In genomic region chr16:14132696-14133048, GRCh38 we compare ENCODE assay signal across 13 cellular contexts.
DNase-seq lines count a peak whose midpoint lies in the region; ATAC-seq lines count a peak whose summit lies in the region.
"Had no signal": no experiment of that assay in that cellular context is flagged by ENCODE, and none has a peak within 500 bp of the region (broad histone marks: within the 10 kb centered on the region; RNA-seq: fewer than 3 reads in every experiment).

No MANE protein-coding gene starts in this region.

- H3K9me3 Mint-ChIP-seq in activated T-helper 1 cell treated with anti-CD3 and anti-CD28 coated beads, Interleukin-12 subunit alpha, Interleukin-12 subunit beta, Interleukin-2, Interleukin-4 antibody, amounts not matched to agents 30 ng/mL and 10 ng/mL and 1 ng/mL, durations not matched to agents 14 hours and 24 hours and 36 hours: no peaks in the 10 kb centered on the region

- ATAC-seq in GM19467 (IDR thresholded peaks at IDR 0.05; ENCODE audit: unreplicated experiment): peak; percentile 80
- peak; percentile 77 for ATAC-seq in HG03342 (IDR thresholded peaks at IDR 0.05; ENCODE audit: unreplicated experiment)
- ATAC-seq in GM19324 (IDR thresholded peaks at IDR 0.05; ENCODE audit: low FRiP score, unreplicated experiment): no peak
- ATAC-seq: Panc1 had no signal

- no peaks in the 10 kb centered on the region for H3K36me3 Mint-ChIP-seq in activated T-helper 1 cell treated with anti-CD3 and anti-CD28 coated beads, Interleukin-12 subunit alpha, Interleukin-12 subunit beta, Interleukin-2, Interleukin-4 antibody, amounts not matched to agents 30 ng/mL and 10 ng/mL and 1 ng/mL, durations not matched to agents 14 hours and 24 hours and 36 hours (ENCODE audit: low read depth)

- DNase-seq in CD1c-positive myeloid dendritic cell (ENCODE audit: extremely low spot score): peak; percentile 4
- DNase-seq in glomerular visceral epithelial cell (ENCODE audit: extremely low spot score): peak; percentile 11
- no peak for DNase-seq in head of caudate nucleus
- DNase-seq in NCI-H128 (lab: John Stamatoyannopoulos, UW; ENCODE audit: unreplicated experiment): no peak
- no peak for DNase-seq in activated T-helper 1 cell treated with anti-CD3 and anti-CD28 coated beads, Interleukin-12 subunit alpha, Interleukin-12 subunit beta, Interleukin-2, Interleukin-4 antibody, amounts not matched to agents 30 ng/mL and 10 ng/mL and 1 ng/mL, durations not matched to agents 14 hours and 24 hours and 36 hours (ENCODE audit: low spot score)
- DNase-seq: ACHN; activated CD8-positive, alpha-beta memory T cell treated with anti-CD3 and anti-CD28 coated beads, Interleukin-2, amount 50 U/mL, for 48 hours; anterior cingulate cortex; NCI-H2107 had no signal

- H3K27ac Mint-ChIP-seq in activated T-helper 1 cell treated with anti-CD3 and anti-CD28 coated beads, Interleukin-12 subunit alpha, Interleukin-12 subunit beta, Interleukin-2, Interleukin-4 antibody, amounts not matched to agents 30 ng/mL and 10 ng/mL and 1 ng/mL, durations not matched to agents 14 hours and 24 hours and 36 hours: no peak overlapping the region

- intact Hi-C loops in head of caudate nucleus (cut with DNase I): no loop called here
- intact Hi-C loops in activated T-helper 1 cell treated with anti-CD3 and anti-CD28 coated beads, Interleukin-12 subunit alpha, Interleukin-12 subunit beta, Interleukin-2, Interleukin-4 antibody, amounts not matched to agents 30 ng/mL and 10 ng/mL and 1 ng/mL, durations not matched to agents 14 hours and 24 hours and 36 hours (cut with micrococcal nuclease): no loop called here

- no peaks in the 10 kb centered on the region for H3K27me3 Mint-ChIP-seq in activated T-helper 1 cell treated with anti-CD3 and anti-CD28 coated beads, Interleukin-12 subunit alpha, Interleukin-12 subunit beta, Interleukin-2, Interleukin-4 antibody, amounts not matched to agents 30 ng/mL and 10 ng/mL and 1 ng/mL, durations not matched to agents 14 hours and 24 hours and 36 hours (ENCODE audit: insufficient read depth)

- H3K4me1 Mint-ChIP-seq in activated T-helper 1 cell treated with anti-CD3 and anti-CD28 coated beads, Interleukin-12 subunit alpha, Interleukin-12 subunit beta, Interleukin-2, Interleukin-4 antibody, amounts not matched to agents 30 ng/mL and 10 ng/mL and 1 ng/mL, durations not matched to agents 14 hours and 24 hours and 36 hours (ENCODE audit: low read depth): no peaks in the 10 kb centered on the region

- no peak overlapping the region for H3K4me3 Mint-ChIP-seq in activated T-helper 1 cell treated with anti-CD3 and anti-CD28 coated beads, Interleukin-12 subunit alpha, Interleukin-12 subunit beta, Interleukin-2, Interleukin-4 antibody, amounts not matched to agents 30 ng/mL and 10 ng/mL and 1 ng/mL, durations not matched to agents 14 hours and 24 hours and 36 hours

Comparison
In these comparisons a context has a peak if more than half of its experiments do, and no peak if none do; other contexts are left out.
1. DNase-seq: peak in CD1c-positive myeloid dendritic cell (single experiment) and glomerular visceral epithelial cell (single experiment); none in head of caudate nucleus (0 of 42), NCI-H128 (single experiment) and activated T-helper 1 cell treated with anti-CD3 and anti-CD28 coated beads, Interleukin-12 subunit alpha, Interleukin-12 subunit beta, Interleukin-2, Interleukin-4 antibody, amounts not matched to agents 30 ng/mL and 10 ng/mL and 1 ng/mL, durations not matched to agents 14 hours and 24 hours and 36 hours (single experiment).